Comparison of ENCODE assay signal across 1 cellular context in the genomic region with DNA sequence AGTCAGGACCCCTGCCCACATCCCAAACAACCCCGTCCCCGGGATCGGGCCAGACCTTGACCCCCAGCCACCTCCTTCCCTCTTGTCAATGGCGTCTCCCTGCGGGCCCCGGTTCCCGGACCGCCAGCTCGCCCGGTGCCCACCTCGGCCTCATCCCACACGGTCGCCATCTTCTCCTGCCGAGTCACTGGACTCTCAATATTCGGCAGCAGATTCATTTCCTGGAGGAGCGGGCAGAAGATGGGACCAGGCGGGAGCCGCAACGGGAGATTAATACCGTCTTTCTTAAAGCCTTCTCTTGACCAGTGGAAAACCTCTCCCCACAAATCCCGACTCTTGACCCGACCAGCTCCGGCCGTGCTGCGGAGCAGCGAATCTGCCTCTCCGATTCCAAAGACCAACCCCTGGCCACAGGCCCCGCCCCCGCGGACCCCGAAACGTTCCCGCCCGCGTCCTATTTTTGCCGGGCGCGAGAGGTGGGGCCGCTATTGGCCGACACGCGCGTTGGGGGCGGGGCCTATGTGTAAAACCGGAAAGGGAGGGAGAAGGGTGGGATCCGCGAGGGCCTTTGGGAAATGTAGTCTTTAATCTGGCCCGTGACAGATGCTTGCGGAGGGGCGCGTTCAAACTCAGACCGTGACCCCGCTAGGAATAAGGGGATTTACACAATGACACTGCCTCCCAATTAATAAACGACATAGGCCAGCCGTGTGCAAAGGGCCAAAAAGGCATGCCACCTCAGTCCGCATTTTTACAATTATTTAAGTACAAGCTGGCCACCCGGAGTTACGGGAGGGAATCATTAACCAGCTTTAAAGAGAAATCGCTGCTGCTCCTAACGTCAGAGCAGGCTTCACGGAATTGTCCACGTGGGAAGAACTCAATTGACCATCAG.
TF ChIP-seq lines count a peak whose summit lies in the region.

A gene (minus strand): TSS at position 378 of the 895 bp plus-strand sequence. CDS start 160 bp downstream, at position 218.

TF ChIP-seq in K562, 482 proteins besides CTCF, POLR2A, EP300 and RAD21 (continued from another document and continues in another):
- TF ChIP-seq, protein P1, sequence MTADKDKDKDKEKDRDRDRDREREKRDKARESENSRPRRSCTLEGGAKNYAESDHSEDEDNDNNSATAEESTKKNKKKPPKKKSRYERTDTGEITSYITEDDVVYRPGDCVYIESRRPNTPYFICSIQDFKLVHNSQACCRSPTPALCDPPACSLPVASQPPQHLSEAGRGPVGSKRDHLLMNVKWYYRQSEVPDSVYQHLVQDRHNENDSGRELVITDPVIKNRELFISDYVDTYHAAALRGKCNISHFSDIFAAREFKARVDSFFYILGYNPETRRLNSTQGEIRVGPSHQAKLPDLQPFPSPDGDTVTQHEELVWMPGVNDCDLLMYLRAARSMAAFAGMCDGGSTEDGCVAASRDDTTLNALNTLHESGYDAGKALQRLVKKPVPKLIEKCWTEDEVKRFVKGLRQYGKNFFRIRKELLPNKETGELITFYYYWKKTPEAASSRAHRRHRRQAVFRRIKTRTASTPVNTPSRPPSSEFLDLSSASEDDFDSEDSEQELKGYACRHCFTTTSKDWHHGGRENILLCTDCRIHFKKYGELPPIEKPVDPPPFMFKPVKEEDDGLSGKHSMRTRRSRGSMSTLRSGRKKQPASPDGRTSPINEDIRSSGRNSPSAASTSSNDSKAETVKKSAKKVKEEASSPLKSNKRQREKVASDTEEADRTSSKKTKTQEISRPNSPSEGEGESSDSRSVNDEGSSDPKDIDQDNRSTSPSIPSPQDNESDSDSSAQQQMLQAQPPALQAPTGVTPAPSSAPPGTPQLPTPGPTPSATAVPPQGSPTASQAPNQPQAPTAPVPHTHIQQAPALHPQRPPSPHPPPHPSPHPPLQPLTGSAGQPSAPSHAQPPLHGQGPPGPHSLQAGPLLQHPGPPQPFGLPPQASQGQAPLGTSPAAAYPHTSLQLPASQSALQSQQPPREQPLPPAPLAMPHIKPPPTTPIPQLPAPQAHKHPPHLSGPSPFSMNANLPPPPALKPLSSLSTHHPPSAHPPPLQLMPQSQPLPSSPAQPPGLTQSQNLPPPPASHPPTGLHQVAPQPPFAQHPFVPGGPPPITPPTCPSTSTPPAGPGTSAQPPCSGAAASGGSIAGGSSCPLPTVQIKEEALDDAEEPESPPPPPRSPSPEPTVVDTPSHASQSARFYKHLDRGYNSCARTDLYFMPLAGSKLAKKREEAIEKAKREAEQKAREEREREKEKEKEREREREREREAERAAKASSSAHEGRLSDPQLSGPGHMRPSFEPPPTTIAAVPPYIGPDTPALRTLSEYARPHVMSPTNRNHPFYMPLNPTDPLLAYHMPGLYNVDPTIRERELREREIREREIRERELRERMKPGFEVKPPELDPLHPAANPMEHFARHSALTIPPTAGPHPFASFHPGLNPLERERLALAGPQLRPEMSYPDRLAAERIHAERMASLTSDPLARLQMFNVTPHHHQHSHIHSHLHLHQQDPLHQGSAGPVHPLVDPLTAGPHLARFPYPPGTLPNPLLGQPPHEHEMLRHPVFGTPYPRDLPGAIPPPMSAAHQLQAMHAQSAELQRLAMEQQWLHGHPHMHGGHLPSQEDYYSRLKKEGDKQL (CRISPR knock-in tag; IDR thresholded peaks at IDR 0.05; ENCODE audit: borderline replicate concordance) = no peak
- no peak for TF ChIP-seq HNRNPH1 (optimal IDR thresholded peaks at IDR 0.05; ENCODE audit: low read depth, low read length)
- peak; percentile 96 for TF ChIP-seq RBBP5 (IDR thresholded peaks at IDR 0.05; ENCODE audit: borderline replicate concordance, insufficient read depth, low read length, poor library complexity, severe bottlenecking)
- TF ChIP-seq ZEB2 (IDR thresholded peaks at IDR 0.05) = peak; percentile 100
- TF ChIP-seq, protein P2, sequence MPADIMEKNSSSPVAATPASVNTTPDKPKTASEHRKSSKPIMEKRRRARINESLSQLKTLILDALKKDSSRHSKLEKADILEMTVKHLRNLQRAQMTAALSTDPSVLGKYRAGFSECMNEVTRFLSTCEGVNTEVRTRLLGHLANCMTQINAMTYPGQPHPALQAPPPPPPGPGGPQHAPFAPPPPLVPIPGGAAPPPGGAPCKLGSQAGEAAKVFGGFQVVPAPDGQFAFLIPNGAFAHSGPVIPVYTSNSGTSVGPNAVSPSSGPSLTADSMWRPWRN (IDR thresholded peaks at IDR 0.05; ENCODE audit: low read depth) = no peak
- peak; percentile 91 for TF ChIP-seq BRD4 (IDR thresholded peaks at IDR 0.05)
- TF ChIP-seq SPI1 (IDR thresholded peaks at IDR 0.05; ENCODE audit: borderline replicate concordance, low read depth, low read length) = no peak
- TF ChIP-seq TCF7L2 (IDR thresholded peaks at IDR 0.05; ENCODE audit: low read depth, low read length) = no peak
- peak; percentile 94 for TF ChIP-seq ZBTB7A (IDR thresholded peaks at IDR 0.05; ENCODE audit: borderline replicate concordance, control insufficient read depth, low read depth, low read length)
- TF ChIP-seq IFI16 (CRISPR knock-in tag; IDR thresholded peaks at IDR 0.05) = no peak
- peak; percentile 61 to 88 for TF ChIP-seq MAZ (CRISPR knock-in tag; conservative IDR thresholded peaks at IDR 0.05 in 1 of 2, IDR thresholded peaks at IDR 0.05 in 1 of 2)
- TF ChIP-seq NFRKB (IDR thresholded peaks at IDR 0.05; ENCODE audit: low read depth) = peak; percentile 99
- peak; percentile 76 for TF ChIP-seq CHD1 (IDR thresholded peaks at IDR 0.05; ENCODE audit: low read length)
- TF ChIP-seq ERF (CRISPR knock-in tag; IDR thresholded peaks at IDR 0.05) = 0 out of 2 replicates have a peak, but pooled peaks have one; percentile 46
- no peak for TF ChIP-seq ZNF780A (CRISPR knock-in tag; IDR thresholded peaks at IDR 0.05)
- TF ChIP-seq ZBTB17 (CRISPR knock-in tag; IDR thresholded peaks at IDR 0.05) = no peak
- TF ChIP-seq, protein P3, sequence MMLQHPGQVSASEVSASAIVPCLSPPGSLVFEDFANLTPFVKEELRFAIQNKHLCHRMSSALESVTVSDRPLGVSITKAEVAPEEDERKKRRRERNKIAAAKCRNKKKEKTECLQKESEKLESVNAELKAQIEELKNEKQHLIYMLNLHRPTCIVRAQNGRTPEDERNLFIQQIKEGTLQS (IDR thresholded peaks at IDR 0.05) = peak; percentile 55; the same call in 1 of the 2 replicates
- TF ChIP-seq, protein P3 (CRISPR knock-in tag; conservative IDR thresholded peaks at IDR 0.05) = no peak
- peak; percentile 34; the same call in 1 of the 2 replicates for TF ChIP-seq XRCC5 (IDR thresholded peaks at IDR 0.05; ENCODE audit: low read depth, low read length)
- no peak for TF ChIP-seq POLR3G (IDR thresholded peaks at IDR 0.05; ENCODE audit: extremely low read depth, insufficient read length, insufficient replicate concordance)
- TF ChIP-seq ZFX (CRISPR knock-in tag; IDR thresholded peaks at IDR 0.05) = peak; percentile 65
- TF ChIP-seq ZNF668 (CRISPR knock-in tag; IDR thresholded peaks at IDR 0.05) = no peak
- no peak for TF ChIP-seq ILK (tag; IDR thresholded peaks at IDR 0.05; ENCODE audit: borderline replicate concordance, low read depth)
- TF ChIP-seq OTX1 (CRISPR knock-in tag; IDR thresholded peaks at IDR 0.05) = peak; percentile 71; the same call in 1 of the 2 replicates
- TF ChIP-seq HDAC8 (tag; IDR thresholded peaks at IDR 0.05) = no peak
- no peak for TF ChIP-seq EZH2 (IDR thresholded peaks at IDR 0.05; ENCODE audit: borderline replicate concordance, low read depth, low read length)
- TF ChIP-seq EP400 (IDR thresholded peaks at IDR 0.05) = peak; percentile 97
- peak in 1 of 2 experiments; percentile 69; a peak in 1 of 4 replicates for TF ChIP-seq TRIM24 (IDR thresholded peaks at IDR 0.05)
- TF ChIP-seq, protein P4, sequence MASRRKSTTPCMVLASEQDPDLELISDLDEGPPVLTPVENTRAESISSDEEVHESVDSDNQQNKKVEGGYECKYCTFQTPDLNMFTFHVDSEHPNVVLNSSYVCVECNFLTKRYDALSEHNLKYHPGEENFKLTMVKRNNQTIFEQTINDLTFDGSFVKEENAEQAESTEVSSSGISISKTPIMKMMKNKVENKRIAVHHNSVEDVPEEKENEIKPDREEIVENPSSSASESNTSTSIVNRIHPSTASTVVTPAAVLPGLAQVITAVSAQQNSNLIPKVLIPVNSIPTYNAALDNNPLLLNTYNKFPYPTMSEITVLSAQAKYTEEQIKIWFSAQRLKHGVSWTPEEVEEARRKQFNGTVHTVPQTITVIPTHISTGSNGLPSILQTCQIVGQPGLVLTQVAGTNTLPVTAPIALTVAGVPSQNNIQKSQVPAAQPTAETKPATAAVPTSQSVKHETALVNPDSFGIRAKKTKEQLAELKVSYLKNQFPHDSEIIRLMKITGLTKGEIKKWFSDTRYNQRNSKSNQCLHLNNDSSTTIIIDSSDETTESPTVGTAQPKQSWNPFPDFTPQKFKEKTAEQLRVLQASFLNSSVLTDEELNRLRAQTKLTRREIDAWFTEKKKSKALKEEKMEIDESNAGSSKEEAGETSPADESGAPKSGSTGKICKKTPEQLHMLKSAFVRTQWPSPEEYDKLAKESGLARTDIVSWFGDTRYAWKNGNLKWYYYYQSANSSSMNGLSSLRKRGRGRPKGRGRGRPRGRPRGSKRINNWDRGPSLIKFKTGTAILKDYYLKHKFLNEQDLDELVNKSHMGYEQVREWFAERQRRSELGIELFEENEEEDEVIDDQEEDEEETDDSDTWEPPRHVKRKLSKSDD (conservative IDR thresholded peaks at IDR 0.05; ENCODE audit: low read length) = no peak
- no peak for TF ChIP-seq ZNF561 (CRISPR knock-in tag; conservative IDR thresholded peaks at IDR 0.05)
- no peak for TF ChIP-seq MCM5 (IDR thresholded peaks at IDR 0.05; ENCODE audit: low read depth)
- TF ChIP-seq, protein P5, sequence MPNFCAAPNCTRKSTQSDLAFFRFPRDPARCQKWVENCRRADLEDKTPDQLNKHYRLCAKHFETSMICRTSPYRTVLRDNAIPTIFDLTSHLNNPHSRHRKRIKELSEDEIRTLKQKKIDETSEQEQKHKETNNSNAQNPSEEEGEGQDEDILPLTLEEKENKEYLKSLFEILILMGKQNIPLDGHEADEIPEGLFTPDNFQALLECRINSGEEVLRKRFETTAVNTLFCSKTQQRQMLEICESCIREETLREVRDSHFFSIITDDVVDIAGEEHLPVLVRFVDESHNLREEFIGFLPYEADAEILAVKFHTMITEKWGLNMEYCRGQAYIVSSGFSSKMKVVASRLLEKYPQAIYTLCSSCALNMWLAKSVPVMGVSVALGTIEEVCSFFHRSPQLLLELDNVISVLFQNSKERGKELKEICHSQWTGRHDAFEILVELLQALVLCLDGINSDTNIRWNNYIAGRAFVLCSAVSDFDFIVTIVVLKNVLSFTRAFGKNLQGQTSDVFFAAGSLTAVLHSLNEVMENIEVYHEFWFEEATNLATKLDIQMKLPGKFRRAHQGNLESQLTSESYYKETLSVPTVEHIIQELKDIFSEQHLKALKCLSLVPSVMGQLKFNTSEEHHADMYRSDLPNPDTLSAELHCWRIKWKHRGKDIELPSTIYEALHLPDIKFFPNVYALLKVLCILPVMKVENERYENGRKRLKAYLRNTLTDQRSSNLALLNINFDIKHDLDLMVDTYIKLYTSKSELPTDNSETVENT (CRISPR knock-in tag; IDR thresholded peaks at IDR 0.05) = peak; percentile 62; the same call in 1 of the 2 replicates
- peak; percentile 51; the same call in 1 of the 2 replicates for TF ChIP-seq FOXM1 (IDR thresholded peaks at IDR 0.05; ENCODE audit: low read depth)
- no peak for TF ChIP-seq FOXM1 (CRISPR knock-in tag; IDR thresholded peaks at IDR 0.05; ENCODE audit: low read depth)
- TF ChIP-seq HCFC1 (IDR thresholded peaks at IDR 0.05; ENCODE audit: low read depth, low read length) = peak; percentile 90
- TF ChIP-seq RAD51 (IDR thresholded peaks at IDR 0.05; ENCODE audit: borderline replicate concordance, low read depth) = no peak
- TF ChIP-seq, protein P6, sequence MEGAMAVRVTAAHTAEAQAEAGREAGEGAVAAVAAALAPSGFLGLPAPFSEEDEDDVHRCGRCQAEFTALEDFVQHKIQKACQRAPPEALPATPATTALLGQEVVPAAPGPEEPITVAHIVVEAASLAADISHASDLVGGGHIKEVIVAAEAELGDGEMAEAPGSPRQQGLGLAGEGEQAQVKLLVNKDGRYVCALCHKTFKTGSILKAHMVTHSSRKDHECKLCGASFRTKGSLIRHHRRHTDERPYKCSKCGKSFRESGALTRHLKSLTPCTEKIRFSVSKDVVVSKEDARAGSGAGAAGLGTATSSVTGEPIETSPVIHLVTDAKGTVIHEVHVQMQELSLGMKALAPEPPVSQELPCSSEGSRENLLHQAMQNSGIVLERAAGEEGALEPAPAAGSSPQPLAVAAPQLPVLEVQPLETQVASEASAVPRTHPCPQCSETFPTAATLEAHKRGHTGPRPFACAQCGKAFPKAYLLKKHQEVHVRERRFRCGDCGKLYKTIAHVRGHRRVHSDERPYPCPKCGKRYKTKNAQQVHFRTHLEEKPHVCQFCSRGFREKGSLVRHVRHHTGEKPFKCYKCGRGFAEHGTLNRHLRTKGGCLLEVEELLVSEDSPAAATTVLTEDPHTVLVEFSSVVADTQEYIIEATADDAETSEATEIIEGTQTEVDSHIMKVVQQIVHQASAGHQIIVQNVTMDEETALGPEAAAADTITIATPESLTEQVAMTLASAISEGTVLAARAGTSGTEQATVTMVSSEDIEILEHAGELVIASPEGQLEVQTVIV (CRISPR knock-in tag; IDR thresholded peaks at IDR 0.05; ENCODE audit: borderline replicate concordance) = no peak
- TF ChIP-seq RCOR1 (IDR thresholded peaks at IDR 0.05; ENCODE audit: borderline replicate concordance in 1 of 2, low read depth in 2 of 2, low read length in 2 of 2) = no peak
- TF ChIP-seq SMC3 (conservative IDR thresholded peaks at IDR 0.05; ENCODE audit: insufficient read depth, low read depth, low read length) = no peak
- TF ChIP-seq C11orf30 (IDR thresholded peaks at IDR 0.05; ENCODE audit: low read depth) = peak; percentile 99
- no peak for TF ChIP-seq ZNF778 (CRISPR knock-in tag; IDR thresholded peaks at IDR 0.05)
- TF ChIP-seq THRAP3 (IDR thresholded peaks at IDR 0.05; ENCODE audit: borderline replicate concordance) = 0 out of 2 replicates have a peak, but pooled peaks have one; percentile 30
- no peak for TF ChIP-seq PTRF (tag; IDR thresholded peaks at IDR 0.05)
- no peak for TF ChIP-seq BRF1 (IDR thresholded peaks at IDR 0.05; ENCODE audit: borderline replicate concordance, extremely low read depth, insufficient read length)
- no peak for TF ChIP-seq RFX5 (IDR thresholded peaks at IDR 0.05; ENCODE audit: low read depth, low read length)
- TF ChIP-seq NFIC (IDR thresholded peaks at IDR 0.05) = peak; percentile 89
- TF ChIP-seq ZSCAN29 (IDR thresholded peaks at IDR 0.05) = no peak
- 0 out of 2 replicates have a peak, but pooled peaks have one; percentile 19 for TF ChIP-seq TEAD4 (IDR thresholded peaks at IDR 0.05; ENCODE audit: low read length)
- no peak for TF ChIP-seq TEAD4 (CRISPR knock-in tag; IDR thresholded peaks at IDR 0.05; ENCODE audit: borderline replicate concordance)
- TF ChIP-seq, protein P7, sequence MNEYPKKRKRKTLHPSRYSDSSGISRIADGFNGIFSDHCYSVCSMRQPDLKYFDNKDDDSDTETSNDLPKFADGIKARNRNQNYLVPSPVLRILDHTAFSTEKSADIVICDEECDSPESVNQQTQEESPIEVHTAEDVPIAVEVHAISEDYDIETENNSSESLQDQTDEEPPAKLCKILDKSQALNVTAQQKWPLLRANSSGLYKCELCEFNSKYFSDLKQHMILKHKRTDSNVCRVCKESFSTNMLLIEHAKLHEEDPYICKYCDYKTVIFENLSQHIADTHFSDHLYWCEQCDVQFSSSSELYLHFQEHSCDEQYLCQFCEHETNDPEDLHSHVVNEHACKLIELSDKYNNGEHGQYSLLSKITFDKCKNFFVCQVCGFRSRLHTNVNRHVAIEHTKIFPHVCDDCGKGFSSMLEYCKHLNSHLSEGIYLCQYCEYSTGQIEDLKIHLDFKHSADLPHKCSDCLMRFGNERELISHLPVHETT (CRISPR knock-in tag; conservative IDR thresholded peaks at IDR 0.05 in 1 of 2, IDR thresholded peaks at IDR 0.05 in 1 of 2) = peak in 1 of 2 experiments; percentile 85; a peak in 2 of 4 replicates
